Comparison of ENCODE assay signal across 1 cellular context in genomic region chr3:18870074-18870640, GRCh38.
TF ChIP-seq lines count a peak whose summit lies in the region.

No MANE protein-coding gene starts in this region.

TF ChIP-seq in SK-N-SH, 30 proteins besides CTCF, POLR2A, EP300 and RAD21:
- TF ChIP-seq USF2 (IDR thresholded peaks at IDR 0.05; ENCODE audit: borderline replicate concordance, low read depth, low read length), result no peak
- peak; percentile 33; the same call in 1 of the 2 replicates for TF ChIP-seq NFIC (IDR thresholded peaks at IDR 0.05; ENCODE audit: borderline replicate concordance)
- no peak for TF ChIP-seq RFX5 (IDR thresholded peaks at IDR 0.05; ENCODE audit: low read length)
- TF ChIP-seq MEF2A (IDR thresholded peaks at IDR 0.05; ENCODE audit: borderline replicate concordance, low read depth), result no peak
- peak; percentile 57 for TF ChIP-seq PBX3 (IDR thresholded peaks at IDR 0.05)
- TF ChIP-seq SMC3 (IDR thresholded peaks at IDR 0.05; ENCODE audit: low read depth, low read length), result no peak
